ENCODE assay signal across 5 cellular contexts in genomic region chr14:72748921-72749320, GRCh38.
A peak's percentile ranks its signal among the peaks of the same experiment; 100 is the strongest.
DNase-seq lines count a peak whose midpoint lies in the region; ATAC-seq and TF ChIP-seq lines count a peak whose summit lies in the region.
"Not testable (repeated sequence)": the region's sequence is repeated elsewhere in the genome, so short reads cannot be mapped to it uniquely, and the experiment has no call there.

No MANE protein-coding gene starts in this region.

- H3K4me3 Mint-ChIP-seq in type B pancreatic cell = not testable (repeated sequence)

- H3K4me1 ChIP-seq in esophagus muscularis mucosa = not testable (repeated sequence)
- H3K4me1 ChIP-seq in gastrocnemius medialis = peaks cover 21 to 29% of the 10 kb centered on the region in 2 donors

- ATAC-seq in gastrocnemius medialis = not testable (repeated sequence)

- not testable (repeated sequence) for H3K27ac ChIP-seq in esophagus muscularis mucosa (replicated peaks in 1 of 4)
- peak overlapping the region; percentile 6 to 76 (median 44) for H3K27ac ChIP-seq in gastrocnemius medialis

- H3K4me1 Mint-ChIP-seq in type B pancreatic cell (ENCODE audit: unreplicated experiment) = not testable (repeated sequence)

- WGBS in esophagus muscularis mucosa = 92% methylated on average over 4 of the region's 4 CpGs

- H3K4me3 ChIP-seq in esophagus muscularis mucosa, gastrocnemius medialis: not testable (repeated sequence)

- H3K36me3 Mint-ChIP-seq in type B pancreatic cell = not testable (repeated sequence)

- not testable (repeated sequence) for H3K9me3 ChIP-seq in esophagus muscularis mucosa, gastrocnemius medialis

- not testable (repeated sequence) for H3K27ac Mint-ChIP-seq in type B pancreatic cell

- not testable (repeated sequence) for H3K27me3 ChIP-seq in esophagus muscularis mucosa, gastrocnemius medialis

- TF ChIP-seq CTCF in esophagus muscularis mucosa (IDR thresholded peaks at IDR 0.05); gastrocnemius medialis (IDR thresholded peaks at IDR 0.05 in 4 of 5, conservative IDR thresholded peaks at IDR 0.05 in 1 of 5); type B pancreatic cell (conservative IDR thresholded peaks at IDR 0.05): not testable (repeated sequence)

- DNase-seq in activated CD8-positive, alpha-beta memory T cell treated with anti-CD3 and anti-CD28 coated beads for 24 hours = peak; percentile 45
- DNase-seq in esophagus muscularis mucosa (ENCODE audit: extremely low spot score) (peak; percentile 77), mucosa of gallbladder (ENCODE audit: low spot score) (peak; percentile 3), gastrocnemius medialis (peak; percentile 43 to 81), type B pancreatic cell (ENCODE audit: extremely low spot score, unreplicated experiment) (peak; percentile 37)

- H3K36me3 ChIP-seq in esophagus muscularis mucosa = peaks cover 0 to 20% (median 0%) of the 10 kb centered on the region in 4 donors
- not testable (repeated sequence) for H3K36me3 ChIP-seq in gastrocnemius medialis

- TF ChIP-seq EP300 in esophagus muscularis mucosa (IDR thresholded peaks at IDR 0.05) = not testable (repeated sequence)

- in situ Hi-C loops in gastrocnemius medialis (cut with MboI; ENCODE audit: low sequenced_read_pairs in 4 of 4) = loop anchor here in 2 of 4 donors (10.0 kb wide), 2 partner anchors 146 to 156 kb away; partner anchors contain the start of gene DPF3 (in 1 of the 2)

- not testable (repeated sequence) for H3K27me3 Mint-ChIP-seq in type B pancreatic cell

- H3K9me3 Mint-ChIP-seq in type B pancreatic cell = not testable (repeated sequence)

- TF ChIP-seq POLR2A in esophagus muscularis mucosa (IDR thresholded peaks at IDR 0.05; ENCODE audit: low read depth); gastrocnemius medialis (IDR thresholded peaks at IDR 0.05): not testable (repeated sequence)

- intact Hi-C loops in esophagus muscularis mucosa (cut with DNase I); gastrocnemius medialis (cut with DNase I; ENCODE audit: low total_unique reads): not testable (repeated sequence)

Comparison
In these comparisons a context has a peak if more than half of its experiments do, and no peak if none do; other contexts are left out.
1. DNase-seq: peak in every context shown above with its lines; median percentile 77 in esophagus muscularis mucosa; 62 in gastrocnemius medialis; 45 in activated CD8-positive, alpha-beta memory T cell treated with anti-CD3 and anti-CD28 coated beads for 24 hours; 37 in type B pancreatic cell; 3 in mucosa of gallbladder.